In the genomic region with DNA sequence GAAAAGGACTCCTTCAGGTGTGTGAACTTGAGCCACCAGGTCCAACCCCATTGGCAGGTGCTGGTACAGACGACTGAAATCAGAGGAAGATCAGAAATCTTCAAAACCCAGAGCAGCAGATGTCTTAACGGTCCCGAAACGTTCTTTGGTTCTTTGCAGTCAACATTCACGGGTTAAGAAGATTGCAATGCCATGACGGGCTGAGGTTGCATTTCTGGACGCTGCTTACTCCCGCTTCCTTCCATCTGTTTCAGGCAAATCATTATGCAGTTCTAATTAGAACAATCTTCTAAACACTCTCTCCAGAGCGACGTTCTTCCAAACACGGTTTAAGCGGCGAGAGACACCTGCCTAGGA, we compare ENCODE assay signal across 8 cellular contexts. TPM values are rescaled to one million over a fixed set of nuclear protein-coding genes. Genes with fewer than 3 reads are reported as not detected.
DNase-seq lines count a peak whose midpoint lies in the region; TF ChIP-seq lines count a peak whose summit lies in the region.

No MANE protein-coding gene starts in this region.

- WGBS in iPS DF 6.9 (ENCODE audit: insufficient coverage, insufficient read length) = no CpG with 5 or more reads among the region's 13 CpGs

- DNase-seq in H7 = no peak
- DNase-seq in ascending aorta (ENCODE audit: low spot score in 2 of 2) = no peak
- peak; percentile 0 for DNase-seq in iPS DF 6.9 (ENCODE audit: low read depth, low spot score)
- DNase-seq in skeletal muscle cell (ENCODE audit: low read depth) = no peak
- no peak for DNase-seq in HUDEP-2 (lab: John Stamatoyannopoulos, UW; ENCODE audit: unreplicated experiment in 76 of 76)
- no peak for DNase-seq in RPMI8226
- DNase-seq in NCI-H2081 treated with DMSO at 0.1 percent for 48 hours (lab: John Stamatoyannopoulos, UW) = no peak
- no peak for DNase-seq in NCI-H510A (lab: John Stamatoyannopoulos, UW)

- H3K9me3 ChIP-seq in ascending aorta = no peaks in the 10 kb centered on the region
- H3K9me3 ChIP-seq in iPS DF 6.9 (ENCODE audit: control insufficient read depth, insufficient read depth, low read length) = no peaks in the 10 kb centered on the region

- H3K27me3 ChIP-seq in H7 (ENCODE audit: control insufficient read depth, insufficient read depth, low read length) (peaks cover 33% of the 10 kb centered on the region), ascending aorta (no peaks in the 10 kb centered on the region), iPS DF 6.9 (ENCODE audit: control insufficient read depth, insufficient read depth, low read length) (peaks cover 7% of the 10 kb centered on the region; the same call in 1 of the 2 replicates)

- peaks cover 0 to 3% of the 10 kb centered on the region in 2 donors for H3K4me1 ChIP-seq in ascending aorta
- no peaks in the 10 kb centered on the region for H3K4me1 ChIP-seq in iPS DF 6.9 (ENCODE audit: control insufficient read depth, insufficient read depth, low read length)

- H3K27ac ChIP-seq in ascending aorta = no peak overlapping the region
- H3K27ac ChIP-seq in iPS DF 6.9 (ENCODE audit: low read length) = no peak overlapping the region

- no peak for TF ChIP-seq CTCF in ascending aorta (IDR thresholded peaks at IDR 0.05)

- intact Hi-C loops in ascending aorta (cut with DNase I) = no loop called here

- H3K4me3 ChIP-seq in H7 (ENCODE audit: insufficient read depth, low read depth, low read length) (peak overlapping the region; percentile 61), ascending aorta (peak overlapping the region; percentile 44 to 48), iPS DF 6.9 (ENCODE audit: low read length) (peak overlapping the region; percentile 78; the same call in 1 of the 2 replicates), skeletal muscle cell (ENCODE audit: low read depth, low read length) (peak overlapping the region; percentile 57)

- H3K36me3 ChIP-seq in H7 (replicated peaks; ENCODE audit: control insufficient read depth, insufficient read depth, low read length) (no peaks in the 10 kb centered on the region), ascending aorta (no peaks in the 10 kb centered on the region), iPS DF 6.9 (ENCODE audit: control insufficient read depth, insufficient read depth, low read length) (no peaks in the 10 kb centered on the region)

RNA-seq across cellular contexts. Expression of a gene that starts 0.5 kb away (rescaled TPM):
- 0.07 and 0.18 TPM in 2 replicates for total RNA-seq in H7 (2014; rRNA removed; shearing (Covaris generic))
- total RNA-seq in ascending aorta = 0.11 TPM
